Comparison of ENCODE assay signal across 1 cellular context in the genomic region with DNA sequence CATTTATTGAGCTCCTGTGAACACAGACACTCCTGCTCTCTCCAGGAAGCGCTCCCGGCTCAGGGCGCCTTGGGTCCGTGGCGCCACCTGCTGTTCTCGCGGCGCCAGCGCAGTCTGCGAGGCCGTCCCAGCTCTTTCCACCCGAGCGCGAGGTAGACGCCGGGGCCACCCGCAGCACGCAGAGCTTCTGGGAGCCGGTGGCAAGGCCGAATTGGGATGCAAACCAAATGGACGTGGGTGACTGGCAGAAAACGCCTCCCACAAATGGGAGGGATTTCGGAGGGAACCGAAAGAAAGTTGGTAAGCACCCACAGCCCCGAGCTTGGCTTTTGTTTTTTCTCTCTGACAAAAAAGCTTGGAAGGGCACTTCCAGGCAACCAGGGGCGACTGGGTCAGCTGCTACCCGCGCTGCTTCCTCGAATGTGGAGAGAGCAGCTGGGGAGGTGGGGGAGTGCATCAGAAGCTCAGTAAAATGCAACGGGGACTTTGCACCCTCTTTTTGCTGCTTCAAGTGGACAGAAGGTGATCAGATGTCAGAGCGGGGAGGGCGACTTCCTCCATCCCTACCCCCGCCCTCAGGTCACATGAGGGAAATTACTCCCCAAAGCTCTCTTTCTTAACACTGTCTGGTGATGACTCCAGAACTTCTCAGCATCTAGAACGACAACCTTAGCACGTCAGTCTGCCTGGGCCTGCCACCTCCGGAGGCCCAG.
TF ChIP-seq lines count a peak whose summit lies in the region.

No MANE protein-coding gene starts in this region.

TF ChIP-seq in HepG2, 621 proteins besides CTCF, POLR2A, EP300 and RAD21 (continued from another document):
- TF ChIP-seq, protein P1, sequence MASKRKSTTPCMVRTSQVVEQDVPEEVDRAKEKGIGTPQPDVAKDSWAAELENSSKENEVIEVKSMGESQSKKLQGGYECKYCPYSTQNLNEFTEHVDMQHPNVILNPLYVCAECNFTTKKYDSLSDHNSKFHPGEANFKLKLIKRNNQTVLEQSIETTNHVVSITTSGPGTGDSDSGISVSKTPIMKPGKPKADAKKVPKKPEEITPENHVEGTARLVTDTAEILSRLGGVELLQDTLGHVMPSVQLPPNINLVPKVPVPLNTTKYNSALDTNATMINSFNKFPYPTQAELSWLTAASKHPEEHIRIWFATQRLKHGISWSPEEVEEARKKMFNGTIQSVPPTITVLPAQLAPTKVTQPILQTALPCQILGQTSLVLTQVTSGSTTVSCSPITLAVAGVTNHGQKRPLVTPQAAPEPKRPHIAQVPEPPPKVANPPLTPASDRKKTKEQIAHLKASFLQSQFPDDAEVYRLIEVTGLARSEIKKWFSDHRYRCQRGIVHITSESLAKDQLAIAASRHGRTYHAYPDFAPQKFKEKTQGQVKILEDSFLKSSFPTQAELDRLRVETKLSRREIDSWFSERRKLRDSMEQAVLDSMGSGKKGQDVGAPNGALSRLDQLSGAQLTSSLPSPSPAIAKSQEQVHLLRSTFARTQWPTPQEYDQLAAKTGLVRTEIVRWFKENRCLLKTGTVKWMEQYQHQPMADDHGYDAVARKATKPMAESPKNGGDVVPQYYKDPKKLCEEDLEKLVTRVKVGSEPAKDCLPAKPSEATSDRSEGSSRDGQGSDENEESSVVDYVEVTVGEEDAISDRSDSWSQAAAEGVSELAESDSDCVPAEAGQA (IDR thresholded peaks at IDR 0.05; ENCODE audit: low read depth), result peak; percentile 33; the same call in 1 of the 2 replicates
- TF ChIP-seq, protein P1 (CRISPR knock-in tag; IDR thresholded peaks at IDR 0.05; ENCODE audit: borderline replicate concordance), result no peak
- TF ChIP-seq ZFP62 (CRISPR knock-in tag; IDR thresholded peaks at IDR 0.05), result no peak
- no peak for TF ChIP-seq ARNT2 (CRISPR knock-in tag; IDR thresholded peaks at IDR 0.05; ENCODE audit: low read depth)
- peak in 1 of 2 experiments; percentile 74; a peak in 2 of 4 replicates for TF ChIP-seq KLF16 (CRISPR knock-in tag; IDR thresholded peaks at IDR 0.05)
- TF ChIP-seq STAT5B (CRISPR knock-in tag; IDR thresholded peaks at IDR 0.05), result 0 out of 2 replicates have a peak, but pooled peaks have one; percentile 12
- TF ChIP-seq STAG1 (CRISPR knock-in tag; IDR thresholded peaks at IDR 0.05), result peak; percentile 99
- TF ChIP-seq CEBPG (CRISPR knock-in tag; IDR thresholded peaks at IDR 0.05), result peak; percentile 37
- peak; percentile 93 for TF ChIP-seq ARHGAP35 (CRISPR knock-in tag; IDR thresholded peaks at IDR 0.05; ENCODE audit: borderline replicate concordance)
- no peak for TF ChIP-seq NFYC (CRISPR knock-in tag; IDR thresholded peaks at IDR 0.05)
- TF ChIP-seq, protein P2, sequence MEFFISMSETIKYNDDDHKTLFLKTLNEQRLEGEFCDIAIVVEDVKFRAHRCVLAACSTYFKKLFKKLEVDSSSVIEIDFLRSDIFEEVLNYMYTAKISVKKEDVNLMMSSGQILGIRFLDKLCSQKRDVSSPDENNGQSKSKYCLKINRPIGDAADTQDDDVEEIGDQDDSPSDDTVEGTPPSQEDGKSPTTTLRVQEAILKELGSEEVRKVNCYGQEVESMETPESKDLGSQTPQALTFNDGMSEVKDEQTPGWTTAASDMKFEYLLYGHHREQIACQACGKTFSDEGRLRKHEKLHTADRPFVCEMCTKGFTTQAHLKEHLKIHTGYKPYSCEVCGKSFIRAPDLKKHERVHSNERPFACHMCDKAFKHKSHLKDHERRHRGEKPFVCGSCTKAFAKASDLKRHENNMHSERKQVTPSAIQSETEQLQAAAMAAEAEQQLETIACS (CRISPR knock-in tag; IDR thresholded peaks at IDR 0.05), result no peak
- peak; percentile 67 for TF ChIP-seq SAP130 (CRISPR knock-in tag; IDR thresholded peaks at IDR 0.05; ENCODE audit: low read depth)
- TF ChIP-seq ZNF383 (CRISPR knock-in tag; IDR thresholded peaks at IDR 0.05; ENCODE audit: borderline replicate concordance), result 0 out of 2 replicates have a peak, but pooled peaks have one; percentile 82
- TF ChIP-seq MXD4 (CRISPR knock-in tag; IDR thresholded peaks at IDR 0.05), result peak; percentile 78
- TF ChIP-seq ASH2L (IDR thresholded peaks at IDR 0.05; ENCODE audit: insufficient read length, low read depth, low read length), result peak; percentile 75
- TF ChIP-seq AHR (CRISPR knock-in tag; IDR thresholded peaks at IDR 0.05), result peak; percentile 84; the same call in 1 of the 2 replicates
- TF ChIP-seq SP2 (CRISPR knock-in tag; IDR thresholded peaks at IDR 0.05), result no peak
- no peak for TF ChIP-seq NFE2L1 (CRISPR knock-in tag; IDR thresholded peaks at IDR 0.05; ENCODE audit: borderline replicate concordance)
- TF ChIP-seq LCORL (IDR thresholded peaks at IDR 0.05), result no peak
- peak; percentile 49; the same call in 1 of the 2 replicates for TF ChIP-seq LCORL (CRISPR knock-in tag; IDR thresholded peaks at IDR 0.05)
- TF ChIP-seq, protein P3, sequence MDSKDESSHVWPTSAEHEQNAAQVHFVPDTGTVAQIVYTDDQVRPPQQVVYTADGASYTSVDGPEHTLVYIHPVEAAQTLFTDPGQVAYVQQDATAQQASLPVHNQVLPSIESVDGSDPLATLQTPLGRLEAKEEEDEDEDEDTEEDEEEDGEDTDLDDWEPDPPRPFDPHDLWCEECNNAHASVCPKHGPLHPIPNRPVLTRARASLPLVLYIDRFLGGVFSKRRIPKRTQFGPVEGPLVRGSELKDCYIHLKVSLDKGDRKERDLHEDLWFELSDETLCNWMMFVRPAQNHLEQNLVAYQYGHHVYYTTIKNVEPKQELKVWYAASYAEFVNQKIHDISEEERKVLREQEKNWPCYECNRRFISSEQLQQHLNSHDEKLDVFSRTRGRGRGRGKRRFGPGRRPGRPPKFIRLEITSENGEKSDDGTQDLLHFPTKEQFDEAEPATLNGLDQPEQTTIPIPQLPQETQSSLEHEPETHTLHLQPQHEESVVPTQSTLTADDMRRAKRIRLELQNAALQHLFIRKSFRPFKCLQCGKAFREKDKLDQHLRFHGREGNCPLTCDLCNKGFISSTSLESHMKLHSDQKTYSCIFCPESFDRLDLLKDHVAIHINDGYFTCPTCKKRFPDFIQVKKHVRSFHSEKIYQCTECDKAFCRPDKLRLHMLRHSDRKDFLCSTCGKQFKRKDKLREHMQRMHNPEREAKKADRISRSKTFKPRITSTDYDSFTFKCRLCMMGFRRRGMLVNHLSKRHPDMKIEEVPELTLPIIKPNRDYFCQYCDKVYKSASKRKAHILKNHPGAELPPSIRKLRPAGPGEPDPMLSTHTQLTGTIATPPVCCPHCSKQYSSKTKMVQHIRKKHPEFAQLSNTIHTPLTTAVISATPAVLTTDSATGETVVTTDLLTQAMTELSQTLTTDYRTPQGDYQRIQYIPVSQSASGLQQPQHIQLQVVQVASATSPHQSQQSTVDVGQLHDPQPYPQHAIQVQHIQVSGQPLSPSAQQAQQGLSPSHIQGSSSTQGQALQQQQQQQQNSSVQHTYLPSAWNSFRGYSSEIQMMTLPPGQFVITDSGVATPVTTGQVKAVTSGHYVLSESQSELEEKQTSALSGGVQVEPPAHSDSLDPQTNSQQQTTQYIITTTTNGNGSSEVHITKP (CRISPR knock-in tag; IDR thresholded peaks at IDR 0.05; ENCODE audit: low read depth), result peak; percentile 53; the same call in 1 of the 2 replicates
- TF ChIP-seq SUZ12 (IDR thresholded peaks at IDR 0.05; ENCODE audit: low read depth, low read length), result no peak
- TF ChIP-seq NCOA1 (CRISPR knock-in tag; IDR thresholded peaks at IDR 0.05), result no peak
- 0 out of 2 replicates have a peak, but pooled peaks have one; percentile 13 for TF ChIP-seq PITX1 (CRISPR knock-in tag; IDR thresholded peaks at IDR 0.05)
- no peak; the same call in 1 of the 2 replicates for TF ChIP-seq NAIF1 (CRISPR knock-in tag; IDR thresholded peaks at IDR 0.05; ENCODE audit: borderline replicate concordance)
- no peak for TF ChIP-seq ATM (IDR thresholded peaks at IDR 0.05; ENCODE audit: borderline replicate concordance)
- peak; percentile 89 for TF ChIP-seq ZNF572 (CRISPR knock-in tag; IDR thresholded peaks at IDR 0.05)
- TF ChIP-seq, protein P4, sequence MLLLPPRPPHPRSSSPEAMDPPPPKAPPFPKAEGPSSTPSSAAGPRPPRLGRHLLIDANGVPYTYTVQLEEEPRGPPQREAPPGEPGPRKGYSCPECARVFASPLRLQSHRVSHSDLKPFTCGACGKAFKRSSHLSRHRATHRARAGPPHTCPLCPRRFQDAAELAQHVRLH (CRISPR knock-in tag; IDR thresholded peaks at IDR 0.05; ENCODE audit: borderline replicate concordance, low read depth), result peak; percentile 92; the same call in 1 of the 2 replicates
- no peak for TF ChIP-seq ZNF629 (CRISPR knock-in tag; conservative IDR thresholded peaks at IDR 0.05)
- no peak for TF ChIP-seq PTBP1 (IDR thresholded peaks at IDR 0.05; ENCODE audit: low read depth, low read length, poor library complexity, severe bottlenecking)
- TF ChIP-seq NFE2L2 (IDR thresholded peaks at IDR 0.05; ENCODE audit: low read length), result peak; percentile 63
- TF ChIP-seq SYNCRIP (IDR thresholded peaks at IDR 0.05; ENCODE audit: insufficient read depth, low read depth, low read length), result no peak
- no peak for TF ChIP-seq ISX (CRISPR knock-in tag; conservative IDR thresholded peaks at IDR 0.05)
- TF ChIP-seq MYC (CRISPR knock-in tag; IDR thresholded peaks at IDR 0.05; ENCODE audit: borderline replicate concordance), result peak; percentile 71; the same call in 1 of the 2 replicates
- TF ChIP-seq SRSF9 (IDR thresholded peaks at IDR 0.05; ENCODE audit: borderline replicate concordance, insufficient read depth, low read depth, low read length, poor library complexity, severe bottlenecking), result no peak
- no peak; the same call in 1 of the 2 replicates for TF ChIP-seq ZBTB7A (CRISPR knock-in tag; IDR thresholded peaks at IDR 0.05)
- TF ChIP-seq RARA (CRISPR knock-in tag; IDR thresholded peaks at IDR 0.05), result peak; percentile 46; the same call in 1 of the 2 replicates
- TF ChIP-seq, protein P5, sequence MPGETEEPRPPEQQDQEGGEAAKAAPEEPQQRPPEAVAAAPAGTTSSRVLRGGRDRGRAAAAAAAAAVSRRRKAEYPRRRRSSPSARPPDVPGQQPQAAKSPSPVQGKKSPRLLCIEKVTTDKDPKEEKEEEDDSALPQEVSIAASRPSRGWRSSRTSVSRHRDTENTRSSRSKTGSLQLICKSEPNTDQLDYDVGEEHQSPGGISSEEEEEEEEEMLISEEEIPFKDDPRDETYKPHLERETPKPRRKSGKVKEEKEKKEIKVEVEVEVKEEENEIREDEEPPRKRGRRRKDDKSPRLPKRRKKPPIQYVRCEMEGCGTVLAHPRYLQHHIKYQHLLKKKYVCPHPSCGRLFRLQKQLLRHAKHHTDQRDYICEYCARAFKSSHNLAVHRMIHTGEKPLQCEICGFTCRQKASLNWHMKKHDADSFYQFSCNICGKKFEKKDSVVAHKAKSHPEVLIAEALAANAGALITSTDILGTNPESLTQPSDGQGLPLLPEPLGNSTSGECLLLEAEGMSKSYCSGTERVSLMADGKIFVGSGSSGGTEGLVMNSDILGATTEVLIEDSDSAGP (CRISPR knock-in tag; IDR thresholded peaks at IDR 0.05; ENCODE audit: borderline replicate concordance), result peak; percentile 92
